12 cellular contexts compared by ENCODE assay signal in the genomic region with DNA sequence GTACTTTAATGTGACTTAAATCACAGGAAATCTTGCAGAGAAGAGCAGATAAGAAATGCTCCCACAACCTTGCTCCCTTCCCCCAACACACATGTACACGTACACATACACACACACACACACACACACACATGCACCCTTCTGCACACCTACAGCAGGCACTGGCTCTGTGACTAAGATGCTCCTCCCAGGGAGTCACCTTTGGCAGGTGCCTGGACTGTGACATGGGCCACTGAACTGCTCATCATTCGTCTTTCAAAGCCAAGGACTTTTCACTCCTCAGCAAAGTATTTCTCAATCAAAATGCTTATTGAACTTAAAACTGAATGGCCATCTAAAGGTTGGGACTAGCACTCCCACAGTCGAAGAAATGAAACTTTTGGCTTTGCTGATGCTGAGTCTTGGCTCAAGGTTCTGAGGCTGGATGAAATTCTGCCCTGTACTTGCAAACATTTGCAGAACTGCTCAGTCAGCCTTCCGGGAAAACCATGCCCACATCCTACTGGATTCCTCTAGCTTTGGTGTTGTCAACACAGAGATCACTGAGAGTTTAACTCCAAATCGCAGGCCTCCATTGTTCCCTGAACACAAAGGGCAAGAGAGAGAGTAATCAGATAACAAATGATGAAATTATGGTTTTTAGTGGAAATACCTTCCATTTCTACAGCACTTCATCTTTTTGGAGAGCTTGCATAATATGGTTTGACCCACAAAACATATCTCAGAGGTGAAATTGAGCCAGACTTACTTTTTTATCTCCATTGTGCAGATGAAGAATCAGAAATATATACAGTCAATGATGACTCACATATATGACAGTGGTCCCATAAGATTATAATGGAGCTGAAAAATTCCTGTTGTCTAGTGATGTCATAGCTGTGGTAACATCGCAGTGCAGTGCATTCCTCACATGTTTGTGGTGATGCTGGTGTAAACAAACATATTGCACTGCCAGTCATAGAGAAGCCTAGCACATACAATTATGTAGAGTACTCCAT.
DNase-seq lines count a peak whose midpoint lies in the region; ATAC-seq and FAIRE-seq lines count a peak whose summit lies in the region.
"Had no signal": no experiment of that assay in that cellular context is flagged by ENCODE, and none has a peak within 500 bp of the region (broad histone marks: within the 10 kb centered on the region; RNA-seq: fewer than 3 reads in every experiment).

No MANE protein-coding gene starts in this region.

- DNase-seq in ELR (ENCODE audit: low read depth) (peak; percentile 99), RCC 7860 (ENCODE audit: low spot score) (peak; percentile 84), dermis blood vessel endothelial cell (peak; percentile 70), NCI-H1105 treated with DMSO at 0.1 percent for 48 hours (lab: John Stamatoyannopoulos, UW) (no peak)
- DNase-seq in naive thymus-derived CD4-positive, alpha-beta T cell = no peak
- DNase-seq: stimulated activated CD4-positive, alpha-beta T cell treated with anti-CD3 and anti-CD28 coated beads, Interleukin-12 subunit alpha, Interleukin-12 subunit beta, amount 100 ng/mL, for 4 hours had no signal

- H3K27ac Mint-ChIP-seq in naive thymus-derived CD4-positive, alpha-beta T cell = peak overlapping the region in 1 of 9 donors; percentile 13
- H3K27ac Mint-ChIP-seq: activated naive CD4-positive, alpha-beta T cell treated with anti-CD3 and anti-CD28 coated beads, Interleukin-2, amount 50 U/mL, for 72 hours; T-cell had no signal

- ATAC-seq in naive thymus-derived CD4-positive, alpha-beta T cell = peak; percentile 44
- ATAC-seq in GM19397 (IDR thresholded peaks at IDR 0.05; ENCODE audit: unreplicated experiment) (no peak), HG02763 (IDR thresholded peaks at IDR 0.05; ENCODE audit: unreplicated experiment) (no peak), HG02610 (IDR thresholded peaks at IDR 0.05; ENCODE audit: unreplicated experiment) (no peak)
- ATAC-seq: activated naive CD4-positive, alpha-beta T cell treated with anti-CD3 and anti-CD28 coated beads, Interleukin-2, amount 50 U/mL, for 72 hours; T-cell had no signal

- H3K4me3 ChIP-seq in naive thymus-derived CD4-positive, alpha-beta T cell (ENCODE audit: low read length) = no peak overlapping the region

- peak; percentile 64 for FAIRE-seq in RCC 7860 (lab: Jason Lieb, UNC)

- no peaks in the 10 kb centered on the region for H3K36me3 Mint-ChIP-seq in naive thymus-derived CD4-positive, alpha-beta T cell
- H3K36me3 Mint-ChIP-seq: activated naive CD4-positive, alpha-beta T cell treated with anti-CD3 and anti-CD28 coated beads, Interleukin-2, amount 50 U/mL, for 72 hours; T-cell had no signal

- intact Hi-C loops in naive thymus-derived CD4-positive, alpha-beta T cell (cut with micrococcal nuclease) = loop anchor here in 1 of 2 donors (10.0 kb wide), 1 partner anchor 59 kb away; no protein-coding TSS in a partner anchor

- CTCF ChIA-PET in naive thymus-derived CD4-positive, alpha-beta T cell (lab: Charles Lee) = no interaction called here

- H3K4me1 Mint-ChIP-seq in naive thymus-derived CD4-positive, alpha-beta T cell = peaks cover 6 to 40% (median 12%) of the 10 kb centered on the region in 7 donors

- no peaks in the 10 kb centered on the region for H3K36me3 ChIP-seq in naive thymus-derived CD4-positive, alpha-beta T cell (ENCODE audit: control insufficient read depth in 2 of 3, insufficient read depth in 3 of 3, low read length in 3 of 3)

- peaks cover 0 to 10% of the 10 kb centered on the region in 2 donors for H3K4me1 ChIP-seq in naive thymus-derived CD4-positive, alpha-beta T cell (ENCODE audit: control insufficient read depth in 2 of 2, insufficient read depth in 2 of 2, low read length in 2 of 2)

- H3K9me3 ChIP-seq in naive thymus-derived CD4-positive, alpha-beta T cell (ENCODE audit: control insufficient read depth in 2 of 3, low read length in 3 of 3) = no peaks in the 10 kb centered on the region

- no peaks in the 10 kb centered on the region for H3K9me3 Mint-ChIP-seq in naive thymus-derived CD4-positive, alpha-beta T cell
- H3K9me3 Mint-ChIP-seq: activated naive CD4-positive, alpha-beta T cell treated with anti-CD3 and anti-CD28 coated beads, Interleukin-2, amount 50 U/mL, for 72 hours; T-cell had no signal

- H3K27me3 ChIP-seq in naive thymus-derived CD4-positive, alpha-beta T cell (ENCODE audit: control insufficient read depth in 2 of 2, insufficient read depth in 2 of 2, low read length in 2 of 2) = no peaks in the 10 kb centered on the region

- POLR2A ChIA-PET in naive thymus-derived CD4-positive, alpha-beta T cell (lab: Charles Lee) = no interaction called here

- H3K4me3 Mint-ChIP-seq in naive thymus-derived CD4-positive, alpha-beta T cell = no peak overlapping the region
- H3K4me3 Mint-ChIP-seq: T-cell had no signal

- H3K27me3 Mint-ChIP-seq in naive thymus-derived CD4-positive, alpha-beta T cell = peaks cover 0 to 8% (median 0%) of the 10 kb centered on the region in 5 donors
- H3K27me3 Mint-ChIP-seq: T-cell had no signal

- H3K27ac ChIP-seq in naive thymus-derived CD4-positive, alpha-beta T cell (ENCODE audit: low read depth, low read length) = no peak overlapping the region
- H3K27ac ChIP-seq: KMS-11 had no signal

Comparison
In these comparisons a context has a peak if more than half of its experiments do, and no peak if none do; other contexts are left out.
1. DNase-seq: peak in ELR (single experiment), RCC 7860 (single experiment) and dermis blood vessel endothelial cell (single experiment); none in naive thymus-derived CD4-positive, alpha-beta T cell (0 of 9) and NCI-H1105 treated with DMSO at 0.1 percent for 48 hours (single experiment).